In genomic region chr1:216005916-216006315, GRCh38 we compare ENCODE assay signal across 9 cellular contexts.
DNase-seq lines count a peak whose midpoint lies in the region; ATAC-seq and TF ChIP-seq lines count a peak whose summit lies in the region.
"Had no signal": no experiment of that assay in that cellular context is flagged by ENCODE, and none has a peak within 500 bp of the region (broad histone marks: within the 10 kb centered on the region; RNA-seq: fewer than 3 reads in every experiment).

No MANE protein-coding gene starts in this region.

- no peaks in the 10 kb centered on the region for H3K36me3 Mint-ChIP-seq in CD14-positive monocyte

- ATAC-seq in GM19025 (IDR thresholded peaks at IDR 0.05; ENCODE audit: low read depth, unreplicated experiment) (peak; percentile 88), HG02763 (IDR thresholded peaks at IDR 0.05; ENCODE audit: unreplicated experiment) (peak; percentile 95)
- ATAC-seq: activated CD4-positive, alpha-beta T cell treated with anti-CD3 and anti-CD28 coated beads for 36 hours had no signal

- peak; percentile 12 for DNase-seq in M059J (ENCODE audit: low read depth)
- peak; percentile 74 for DNase-seq in retinal pigment epithelial cell (ENCODE audit: low read depth)
- no peak for DNase-seq in posterior cingulate gyrus
- DNase-seq in NCI-H187 (lab: John Stamatoyannopoulos, UW), result no peak
- DNase-seq in CD14-positive monocyte (ENCODE audit: low spot score), result no peak
- DNase-seq: activated CD4-positive, alpha-beta T cell treated with anti-CD3 and anti-CD28 coated beads for 36 hours had no signal

- H3K4me3 Mint-ChIP-seq in CD14-positive monocyte, result no peak overlapping the region
- H3K4me3 Mint-ChIP-seq: activated CD4-positive, alpha-beta T cell treated with anti-CD3 and anti-CD28 coated beads for 36 hours had no signal

- intact Hi-C loops in posterior cingulate gyrus (cut with DNase I), result no loop called here
- intact Hi-C loops in CD14-positive monocyte (cut with micrococcal nuclease), result no loop called here

- H3K9me3 Mint-ChIP-seq in CD14-positive monocyte, result peaks cover 0 to 15% (median 2%) of the 10 kb centered on the region in 7 donors

- no peak overlapping the region for H3K27ac Mint-ChIP-seq in CD14-positive monocyte
- H3K27ac Mint-ChIP-seq: activated CD4-positive, alpha-beta T cell treated with anti-CD3 and anti-CD28 coated beads for 36 hours had no signal

- H3K4me3 ChIP-seq in retinal pigment epithelial cell (ENCODE audit: low read length), result no peak overlapping the region
- H3K4me3 ChIP-seq: coronary artery had no signal

- H3K27me3 Mint-ChIP-seq in CD14-positive monocyte (ENCODE audit: low read depth in 3 of 3), result peaks cover 0 to under 1% (median 0%) of the 10 kb centered on the region in 3 donors
- H3K27me3 Mint-ChIP-seq: activated CD4-positive, alpha-beta T cell treated with anti-CD3 and anti-CD28 coated beads for 36 hours had no signal

- no peaks in the 10 kb centered on the region for H3K4me1 Mint-ChIP-seq in CD14-positive monocyte
- H3K4me1 Mint-ChIP-seq: activated CD4-positive, alpha-beta T cell treated with anti-CD3 and anti-CD28 coated beads for 36 hours had no signal

- TF ChIP-seq CTCF in retinal pigment epithelial cell (conservative IDR thresholded peaks at IDR 0.05; ENCODE audit: low read depth, low read length), result no peak
- TF ChIP-seq CTCF in CD14-positive monocyte (IDR thresholded peaks at IDR 0.05), result no peak

Comparison
In these comparisons a context has a peak if more than half of its experiments do, and no peak if none do; other contexts are left out.
1. DNase-seq: peak in M059J (single experiment) and retinal pigment epithelial cell (single experiment); none in posterior cingulate gyrus (0 of 10), NCI-H187 (0 of 2) and CD14-positive monocyte (single experiment).